Comparison of ENCODE assay signal across 27 cellular contexts in the genomic region with DNA sequence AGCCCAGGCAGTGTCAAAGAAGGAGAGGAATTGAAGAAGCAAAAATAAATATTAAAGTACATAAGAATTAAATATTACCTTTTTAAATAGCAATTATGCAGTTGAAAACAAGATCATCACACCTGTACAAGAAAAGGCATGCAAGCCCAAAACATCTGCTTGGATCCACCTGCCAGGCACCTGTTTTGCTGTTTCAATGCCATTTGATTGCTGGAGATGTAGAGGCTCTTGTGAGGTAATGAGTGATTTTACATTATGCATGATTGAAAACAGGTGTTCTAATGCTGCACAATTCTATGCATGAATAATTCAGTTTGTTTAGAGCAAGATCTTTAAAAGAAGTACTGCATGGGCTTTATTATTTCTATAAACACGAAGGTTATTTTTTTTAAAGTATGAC.
DNase-seq lines count a peak whose midpoint lies in the region; ATAC-seq lines count a peak whose summit lies in the region.
"Had no signal": no experiment of that assay in that cellular context is flagged by ENCODE, and none has a peak within 500 bp of the region (broad histone marks: within the 10 kb centered on the region; RNA-seq: fewer than 3 reads in every experiment).

No MANE protein-coding gene starts in this region.

- no peak for ATAC-seq in HG03280 (IDR thresholded peaks at IDR 0.05; ENCODE audit: unreplicated experiment)
- ATAC-seq: CD8-positive, alpha-beta T cell; GM23338; K562; mucosa of descending colon; stimulated activated effector memory CD8-positive, alpha-beta T cell treated with anti-CD3 and anti-CD28 coated beads, Interleukin-12 subunit alpha, Interleukin-12 subunit beta, amount 100 ng/mL, for 72 hours had no signal

- peak; percentile 6 for DNase-seq in NCI-H1092 treated with DMSO at 0.1 percent for 48 hours (lab: John Stamatoyannopoulos, UW)
- DNase-seq in NCI-H1092 (lab: John Stamatoyannopoulos, UW), result no peak
- peak; percentile 52 for DNase-seq in NCI-H187 treated with DMSO at 0.1 percent for 48 hours (lab: John Stamatoyannopoulos, UW)
- DNase-seq in NCI-H510A treated with DMSO at 0.1 percent for 48 hours (lab: John Stamatoyannopoulos, UW), result peak; percentile 85
- DNase-seq in fibroblast of peridontal ligament (ENCODE audit: extremely low read depth), result peak; percentile 9
- no peak for DNase-seq in superior temporal gyrus (ENCODE audit: extremely low spot score)
- DNase-seq in NCI-H82 treated with DMSO at 0.1 percent for 48 hours (lab: John Stamatoyannopoulos, UW; ENCODE audit: unreplicated experiment), result no peak
- DNase-seq: activated CD4-positive, alpha-beta T cell treated with anti-CD3 and anti-CD28 coated beads for 4 hours; activated gamma-delta T cell treated with Interleukin-2 at 50 U/mL for 16 hours; activated T-cell treated with anti-CD3 and anti-CD28 coated beads, Interleukin-2, amount 50 U/mL, for 24 hours; AML-193; CD8-positive, alpha-beta T cell; dorsolateral prefrontal cortex; EL; HFFc6; kidney glomerular epithelial cell; MG63; mucosa of descending colon; nephron progenitor cell; ovary; retina; stimulated activated CD4-positive, alpha-beta T cell treated with anti-CD3 and anti-CD28 coated beads, Interleukin-2, amount 100 ng/mL, for 48 hours; T-helper 2 cell had no signal

Comparison
In these comparisons a context has a peak if more than half of its experiments do, and no peak if none do; other contexts are left out.
1. DNase-seq: peak in NCI-H1092 treated with DMSO at 0.1 percent for 48 hours (single experiment), NCI-H187 treated with DMSO at 0.1 percent for 48 hours (single experiment), NCI-H510A treated with DMSO at 0.1 percent for 48 hours (single experiment) and fibroblast of peridontal ligament (single experiment); none in NCI-H1092 (single experiment), superior temporal gyrus (single experiment) and NCI-H82 treated with DMSO at 0.1 percent for 48 hours (single experiment).